Comparison of ENCODE assay signal across 9 cellular contexts in genomic region chr11:61752925-61753551, GRCh38. TPM values are rescaled to one million over a fixed set of nuclear protein-coding genes. Genes with fewer than 3 reads are reported as not detected.
DNase-seq lines count a peak whose midpoint lies in the region; ATAC-seq and TF ChIP-seq lines count a peak whose summit lies in the region.
"Had no signal": no experiment of that assay in that cellular context is flagged by ENCODE, and none has a peak within 500 bp of the region (broad histone marks: within the 10 kb centered on the region; RNA-seq: fewer than 3 reads in every experiment).

No MANE protein-coding gene starts in this region.

- H3K4me2 ChIP-seq in fibroblast of lung (ENCODE audit: extremely low read depth, insufficient read depth, low read length) (peak overlapping the region; percentile 80), trophoblast cell (ENCODE audit: low read length) (peak overlapping the region; percentile 72)

- H3K4ac ChIP-seq in trophoblast cell (ENCODE audit: low read depth, low read length) = no peak overlapping the region

- no peak for ATAC-seq in CD8-positive, alpha-beta T cell
- ATAC-seq in HG02840 (IDR thresholded peaks at IDR 0.05; ENCODE audit: low FRiP score, unreplicated experiment) = no peak

- H3K27me3 Mint-ChIP-seq in CD8-positive, alpha-beta T cell (ENCODE audit: low read depth) = peaks cover 33% of the 10 kb centered on the region

- peak overlapping the region; percentile 6 for H4K12ac ChIP-seq in trophoblast cell (ENCODE audit: low read depth, low read length)

- peak overlapping the region; percentile 17 for H2BK12ac ChIP-seq in trophoblast cell (ENCODE audit: low read length)

- H3K4me3 ChIP-seq in CD8-positive, alpha-beta T cell (ENCODE audit: low read depth, low read length) = no peak overlapping the region
- H3K4me3 ChIP-seq in SJSA1 (peak overlapping the region; percentile 59), fibroblast of lung (replicated peaks in 1 of 4; ENCODE audit: control extremely low read depth in 1 of 4, insufficient read depth in 1 of 4, low read depth in 3 of 4, low read length in 4 of 4) (peak overlapping the region in 2 of 4 experiments; percentile 34 to 35), trophoblast cell (ENCODE audit: low read depth, low read length) (peak overlapping the region; percentile 73)

- CTCF ChIA-PET in CD8-positive, alpha-beta T cell (lab: Charles Lee) = interaction anchor here (1.1 to 1.3 kb wide), 2 partner anchors 23 to 355 kb away, joined by 3 read pairs; no protein-coding TSS in a partner anchor

- H3K9me3 Mint-ChIP-seq in CD8-positive, alpha-beta T cell = no peaks in the 10 kb centered on the region

- peak overlapping the region; percentile 63 for H4K8ac ChIP-seq in trophoblast cell (ENCODE audit: low read depth, low read length)

- H2BK5ac ChIP-seq in trophoblast cell (ENCODE audit: low read depth, low read length, poor library complexity) = no peak overlapping the region

- intact Hi-C loops in CD8-positive, alpha-beta T cell (cut with DNase I, micrococcal nuclease) = loop anchor here (1.0 to 2.0 kb wide), 3 partner anchors 23 to 354 kb away; no protein-coding TSS in a partner anchor
- intact Hi-C loops in head of caudate nucleus (cut with DNase I) = no loop called here

- DNase-seq in CD8-positive, alpha-beta T cell = no peak
- DNase-seq in SJSA1 (ENCODE audit: low read depth in 1 of 2, low spot score in 2 of 2) (no peak), fibroblast of lung (ENCODE audit: low read depth in 2 of 2) (no peak), trophoblast cell (no peak), AG20443 (ENCODE audit: low spot score) (no peak), NCI-H2107 treated with DMSO at 0.1 percent for 48 hours (lab: John Stamatoyannopoulos, UW; ENCODE audit: unreplicated experiment) (no peak), head of caudate nucleus (no peak)
- DNase-seq: SHP77 treated with DMSO at 0.1 percent for 48 hours had no signal

- peak overlapping the region; percentile 72 for H3K4me3 Mint-ChIP-seq in CD8-positive, alpha-beta T cell

- peak overlapping the region; percentile 32 for H3K14ac ChIP-seq in trophoblast cell (ENCODE audit: low read length)

- no peak overlapping the region for H3K27ac ChIP-seq in CD8-positive, alpha-beta T cell (ENCODE audit: low read depth, low read length)
- no peak overlapping the region for H3K27ac ChIP-seq in SJSA1
- H3K27ac ChIP-seq in fibroblast of lung (ENCODE audit: insufficient read depth, low read length) = no peak overlapping the region
- no peak overlapping the region for H3K27ac ChIP-seq in trophoblast cell (ENCODE audit: low read depth, low read length)

- no peak overlapping the region for H2AK5ac ChIP-seq in trophoblast cell (ENCODE audit: low read length)

- TF ChIP-seq CTCF in CD8-positive, alpha-beta T cell (IDR thresholded peaks at IDR 0.05) = no peak
- no peak for TF ChIP-seq CTCF in fibroblast of lung (conservative IDR thresholded peaks at IDR 0.05 in 1 of 2, IDR thresholded peaks at IDR 0.05 in 1 of 2; ENCODE audit: low read depth in 1 of 2, low read length in 2 of 2)

- no CpG with 5 or more reads among the region's 17 CpGs for WGBS in trophoblast cell (ENCODE audit: extremely low coverage, insufficient coverage, insufficient read length)

- peaks cover 3% of the 10 kb centered on the region for H3K27me3 ChIP-seq in CD8-positive, alpha-beta T cell (ENCODE audit: insufficient read depth, low read length)
- H3K27me3 ChIP-seq in SJSA1 (replicated peaks) (0 out of 2 replicates have a peak, but pooled peaks cover 5% of the 10 kb centered on the region), fibroblast of lung (ENCODE audit: control insufficient read depth, insufficient read depth, low read length) (peaks cover 13% of the 10 kb centered on the region), trophoblast cell (ENCODE audit: insufficient read depth, low read length) (peaks cover 5% of the 10 kb centered on the region)

- no peaks in the 10 kb centered on the region for H3K36me3 ChIP-seq in CD8-positive, alpha-beta T cell (ENCODE audit: insufficient read depth, low read length)
- H3K36me3 ChIP-seq in SJSA1 (0 out of 2 replicates have a peak, but pooled peaks cover 2% of the 10 kb centered on the region), fibroblast of lung (ENCODE audit: control insufficient read depth, insufficient read depth, low read length) (no peaks in the 10 kb centered on the region), trophoblast cell (ENCODE audit: control insufficient read depth in 1 of 2, insufficient read depth in 2 of 2, low read length in 2 of 2) (no peaks in the 10 kb centered on the region)

- H3K4me1 ChIP-seq in CD8-positive, alpha-beta T cell (ENCODE audit: insufficient read depth, low read length) = peaks cover 16% of the 10 kb centered on the region
- peaks cover 37% of the 10 kb centered on the region for H3K4me1 ChIP-seq in SJSA1 (replicated peaks)
- H3K4me1 ChIP-seq in fibroblast of lung (ENCODE audit: control insufficient read depth, extremely low read depth, insufficient read depth, low read length) = peaks cover 3% of the 10 kb centered on the region
- peaks cover 27 to 36% of the 10 kb centered on the region in 2 experiments for H3K4me1 ChIP-seq in trophoblast cell (ENCODE audit: control insufficient read depth in 1 of 2, insufficient read depth in 2 of 2, low read length in 2 of 2)

- POLR2A ChIA-PET in CD8-positive, alpha-beta T cell (lab: Charles Lee) = no interaction called here

- H3K9ac ChIP-seq in fibroblast of lung (ENCODE audit: insufficient read depth, low read length) = no peak overlapping the region
- H3K9ac ChIP-seq in trophoblast cell (ENCODE audit: low read length) = peak overlapping the region; percentile 39

- H4K20me1 ChIP-seq in fibroblast of lung (ENCODE audit: control insufficient read depth, extremely low read depth, insufficient read depth, low read length) = no peaks in the 10 kb centered on the region

- no peaks in the 10 kb centered on the region for H3K36me3 Mint-ChIP-seq in CD8-positive, alpha-beta T cell

- peaks cover 15% of the 10 kb centered on the region for H3K4me1 Mint-ChIP-seq in CD8-positive, alpha-beta T cell (ENCODE audit: low read depth)

- H3K79me1 ChIP-seq in trophoblast cell (ENCODE audit: low read length) = peaks cover 10% of the 10 kb centered on the region

- peak overlapping the region; percentile 76 for H4K91ac ChIP-seq in trophoblast cell (ENCODE audit: low read depth, low read length)

- no peaks in the 10 kb centered on the region for H3K9me3 ChIP-seq in CD8-positive, alpha-beta T cell (ENCODE audit: low read length)
- H3K9me3 ChIP-seq in SJSA1 (replicated peaks) (no peaks in the 10 kb centered on the region; the same call in 1 of the 2 replicates), fibroblast of lung (ENCODE audit: control insufficient read depth, insufficient read depth, low read depth, low read length) (no peaks in the 10 kb centered on the region), trophoblast cell (ENCODE audit: insufficient read depth, low read depth, low read length) (no peaks in the 10 kb centered on the region)

- no peaks in the 10 kb centered on the region for H3K79me2 ChIP-seq in fibroblast of lung (ENCODE audit: control insufficient read depth, insufficient read depth, low read length)
- H3K79me2 ChIP-seq in trophoblast cell (ENCODE audit: control insufficient read depth, insufficient read depth, low read length, poor library complexity) = peaks cover 2% of the 10 kb centered on the region

- peak overlapping the region; percentile 55 for H2BK120ac ChIP-seq in trophoblast cell (ENCODE audit: insufficient read depth, low read length, poor library complexity)

- peak overlapping the region; percentile 18 for H3K18ac ChIP-seq in trophoblast cell (ENCODE audit: low read length)

- no peak overlapping the region for H3K23ac ChIP-seq in trophoblast cell (ENCODE audit: low read length)

- no peak overlapping the region for H3K27ac Mint-ChIP-seq in CD8-positive, alpha-beta T cell

- H2AFZ ChIP-seq in fibroblast of lung (ENCODE audit: low read length) = peak overlapping the region; percentile 46
- H2AFZ ChIP-seq in trophoblast cell (ENCODE audit: insufficient read depth, low read length, poor library complexity) = peak overlapping the region; percentile 23

RNA-seq across cellular contexts. Expression of gene MYRF, which starts 0.6 kb away (rescaled TPM):
- under 1 TPM; 0.62 to 0.67 TPM for total RNA-seq in CD8-positive, alpha-beta T cell
- 1.4 and 3.1 TPM in 2 replicates for total RNA-seq in SJSA1 (2014; rRNA removed; shearing (Covaris generic))
- total RNA-seq in fibroblast of lung = under 0.01 and 0.17 TPM in 2 replicates
- polyA plus RNA-seq in fibroblast of lung = 0.10 and 0.11 TPM in 2 replicates
- 0.27 and 0.28 TPM in 2 replicates for polyA plus RNA-seq in fibroblast of lung (2012)
- 0.30 and 0.67 TPM in 2 replicates for polyA minus RNA-seq in fibroblast of lung (ENCODE audit: low replicate concordance)
- polyA plus RNA-seq in trophoblast cell (2013) = 9.8 and 10.4 TPM in 2 replicates

RNA-seq across cellular contexts. Expression of gene TMEM258, which starts 39.4 kb away (rescaled TPM):
- total RNA-seq in CD8-positive, alpha-beta T cell = 10 to 100 TPM; 48.1 to 53.9 TPM
- 70.2 and 74.5 TPM in 2 replicates for total RNA-seq in SJSA1 (2014; rRNA removed; shearing (Covaris generic))
- total RNA-seq in fibroblast of lung = 118 and 173 TPM in 2 replicates
- polyA plus RNA-seq in fibroblast of lung = 245 and 281 TPM in 2 replicates
- polyA plus RNA-seq in fibroblast of lung (2012) = 362 and 389 TPM in 2 replicates
- 139 and 220 TPM in 2 replicates for polyA minus RNA-seq in fibroblast of lung (ENCODE audit: low replicate concordance)
- polyA plus RNA-seq in trophoblast cell (2013) = 246 and 256 TPM in 2 replicates

RNA-seq across cellular contexts. Expression of gene FEN1, which starts 39.7 kb away (rescaled TPM):
- total RNA-seq in CD8-positive, alpha-beta T cell = 10 to 100 TPM; 12.9 to 15.2 TPM
- total RNA-seq in SJSA1 (2014; rRNA removed; shearing (Covaris generic)) = 181 and 185 TPM in 2 replicates
- 3.6 and 3.8 TPM in 2 replicates for total RNA-seq in fibroblast of lung
- 14.0 and 35.1 TPM in 2 replicates for polyA plus RNA-seq in fibroblast of lung
- 20.7 and 47.1 TPM in 2 replicates for polyA plus RNA-seq in fibroblast of lung (2012)
- 33.2 and 49.1 TPM in 2 replicates for polyA minus RNA-seq in fibroblast of lung (ENCODE audit: low replicate concordance)
- 53.9 and 58.2 TPM in 2 replicates for polyA plus RNA-seq in trophoblast cell (2013)

Comparison
In these comparisons a context has a peak if more than half of its experiments do, and no peak if none do; other contexts are left out.
1. RNA of gene FEN1, which starts 39.7 kb away (total RNA-seq): 181 to 185 TPM in SJSA1; 12.9 to 15.2 TPM in CD8-positive, alpha-beta T cell and 3.6 to 3.8 TPM in fibroblast of lung; every median in the first group is over 10 times any median in the second.